In genomic region chr22:50189184-50189848, GRCh38 we compare ENCODE assay signal across 9 cellular contexts. TPM values are rescaled to one million over a fixed set of nuclear protein-coding genes. Genes with fewer than 3 reads are reported as not detected.
DNase-seq lines count a peak whose midpoint lies in the region; ATAC-seq and TF ChIP-seq lines count a peak whose summit lies in the region.
"Had no signal": no experiment of that assay in that cellular context is flagged by ENCODE, and none has a peak within 500 bp of the region (broad histone marks: within the 10 kb centered on the region; RNA-seq: fewer than 3 reads in every experiment).

No MANE protein-coding gene starts in this region.

- H3K9me3 ChIP-seq in OCI-LY7 (ENCODE audit: low read length), result no peaks in the 10 kb centered on the region
- no peaks in the 10 kb centered on the region for H3K9me3 ChIP-seq in esophagus squamous epithelium
- H3K9me3 ChIP-seq in psoas muscle, result no peaks in the 10 kb centered on the region

- DNase-seq in GM12865 (ENCODE audit: low read depth) (peak; percentile 47), OCI-LY7 (ENCODE audit: low spot score) (peak; percentile 67), esophagus squamous epithelium (lab: John Stamatoyannopoulos, UW) (no peak), psoas muscle (peak; percentile 44 to 67), DMS53 treated with DMSO at 0.1 percent for 48 hours (lab: John Stamatoyannopoulos, UW; ENCODE audit: unreplicated experiment) (no peak), SW480 (ENCODE audit: low spot score) (no peak), activated gamma-delta T cell treated with Interleukin-2 at 50 U/mL for 16 hours (no peak)
- DNase-seq in effector CD4-positive, alpha-beta T cell, result no peak

- peak overlapping the region; percentile 96 for H3K4me2 ChIP-seq in OCI-LY7 (ENCODE audit: low read length)

- CTCF ChIA-PET in OCI-LY7 (lab: Charles Lee; ENCODE audit: unreplicated experiment), result interaction anchor here (0.5 kb wide), 1 partner anchor 88 kb away, joined by 3 read pairs; no protein-coding TSS in a partner anchor

- H3K4me3 ChIP-seq in GM12865 (ENCODE audit: low read depth, low read length), result peak overlapping the region; percentile 73
- peak overlapping the region; percentile 68 for H3K4me3 ChIP-seq in OCI-LY7 (ENCODE audit: low read depth, low read length, poor library complexity, severe bottlenecking)
- peak overlapping the region in 2 of 4 donors; percentile 47 to 69 for H3K4me3 ChIP-seq in esophagus squamous epithelium
- H3K4me3 ChIP-seq in psoas muscle, result peak overlapping the region; percentile 50
- H3K4me3 ChIP-seq: SK-N-MC had no signal

- H2AFZ ChIP-seq in OCI-LY7 (ENCODE audit: low read length), result no peak overlapping the region

- H3K27me3 ChIP-seq in esophagus squamous epithelium (no peaks in the 10 kb centered on the region), psoas muscle (ENCODE audit: insufficient read depth in 3 of 3, low read length in 2 of 3) (no peaks in the 10 kb centered on the region)

- POLR2A ChIA-PET in OCI-LY7 (lab: Charles Lee), result no interaction called here

- H3K27ac ChIP-seq in OCI-LY7 (ENCODE audit: low read depth, low read length, poor library complexity, severe bottlenecking), result peak overlapping the region; percentile 99
- peak overlapping the region; percentile 83 to 95 (median 90) for H3K27ac ChIP-seq in esophagus squamous epithelium
- peak overlapping the region; percentile 54 for H3K27ac ChIP-seq in psoas muscle

- no peak for TF ChIP-seq POLR2A in esophagus squamous epithelium (IDR thresholded peaks at IDR 0.05)

- BruUV-seq in OCI-LY7 (replicated peaks; lab: Mats Ljungman, UMichigan), result no TSS peak

- H3K4me1 ChIP-seq in OCI-LY7 (ENCODE audit: insufficient read depth, low read length, poor library complexity, severe bottlenecking), result peaks cover 69% of the 10 kb centered on the region
- H3K4me1 ChIP-seq in esophagus squamous epithelium, result peaks cover 58 to 86% (median 59%) of the 10 kb centered on the region in 3 donors
- H3K4me1 ChIP-seq in psoas muscle, result peaks cover 21% of the 10 kb centered on the region

- TF ChIP-seq CTCF in GM12865 (IDR thresholded peaks at IDR 0.05; ENCODE audit: insufficient read depth, low read depth, low read length, missing control alignments) (no peak), OCI-LY7 (conservative IDR thresholded peaks at IDR 0.05; ENCODE audit: low read length) (no peak), esophagus squamous epithelium (IDR thresholded peaks at IDR 0.05) (no peak), psoas muscle (IDR thresholded peaks at IDR 0.05) (no peak)

- intact Hi-C loops in OCI-LY7 (cut with micrococcal nuclease; ENCODE audit: unreplicated experiment), result no loop called here
- intact Hi-C loops in esophagus squamous epithelium (cut with DNase I), result no loop called here
- intact Hi-C loops in psoas muscle (cut with DNase I), result loop anchor here in 1 of 2 donors (10.0 kb wide), 1 partner anchor 265 kb away; no protein-coding TSS in a partner anchor

- WGBS in esophagus squamous epithelium, 2 donors, result 58 to 80% methylated on average over 6 to 7 of the region's 20 CpGs
- WGBS in psoas muscle, 3 donors, result 68 to 72% (median 71%) methylated on average over 19 to 20 of the region's 20 CpGs

- H3K36me3 ChIP-seq in OCI-LY7 (ENCODE audit: insufficient read depth, low read length) (peaks cover 40% of the 10 kb centered on the region), esophagus squamous epithelium (peaks cover 3 to 24% (median 9%) of the 10 kb centered on the region in 3 donors), psoas muscle (ENCODE audit: insufficient read depth in 1 of 2, low read depth in 1 of 2) (peaks cover 2 to 10% of the 10 kb centered on the region in 2 donors)

- no peaks in the 10 kb centered on the region for H4K20me1 ChIP-seq in OCI-LY7 (ENCODE audit: insufficient read depth, low read length)

- H3K9me2 ChIP-seq in OCI-LY7 (ENCODE audit: insufficient read depth, low read length), result no peaks in the 10 kb centered on the region

- ATAC-seq in psoas muscle, result no peak

- peaks cover 47% of the 10 kb centered on the region for H3K79me2 ChIP-seq in OCI-LY7 (ENCODE audit: insufficient read depth, low read depth, low read length)

RNA-seq across cellular contexts. Expression of gene TRABD, which starts 3.6 kb away (rescaled TPM):
- 111 and 126 TPM in 2 replicates for total RNA-seq in OCI-LY7 (2014; rRNA removed; shearing (Covaris generic))
- total RNA-seq in OCI-LY7 (2022), result 119 and 128 TPM in 2 replicates
- 10 to 100 TPM; 39.3 to 55.1 (median 45.8) TPM for total RNA-seq in esophagus squamous epithelium
- total RNA-seq in psoas muscle, result 10 to 100 TPM; 19.9 to 29.5 (median 24.0) TPM
- 10 to 100 TPM; 30.6 to 52.1 (median 46.8) TPM for polyA plus RNA-seq in psoas muscle

RNA-seq across cellular contexts. Expression of gene SELENOO, which starts 11.5 kb away (rescaled TPM):
- 43.7 and 44.2 TPM in 2 replicates for total RNA-seq in OCI-LY7 (2014; rRNA removed; shearing (Covaris generic))
- total RNA-seq in OCI-LY7 (2022) (34.0 and 40.2 TPM in 2 replicates), esophagus squamous epithelium (10 to 100 TPM; 23.9 to 36.3 (median 27.0) TPM), psoas muscle (10 to 100 TPM in 3 of 4 donors, 1 to 10 TPM in 1; 10.0 to 26.6 (median 15.9) TPM)
- polyA plus RNA-seq in psoas muscle, result 10 to 100 TPM; 18.0 to 22.3 (median 20.6) TPM

RNA-seq across cellular contexts. Expression of gene PANX2, which starts 18.8 kb away (rescaled TPM):
- not detected in 2 replicates for total RNA-seq in OCI-LY7 (2014; rRNA removed; shearing (Covaris generic))
- not detected in 2 replicates for total RNA-seq in OCI-LY7 (2022)
- 1 to 10 TPM; 1.6 to 4.5 (median 3.4) TPM for total RNA-seq in esophagus squamous epithelium
- total RNA-seq in psoas muscle, result under 1 TPM in 3 of 4 donors, not detected in 1; 0.16 to 0.69 (median 0.25) TPM
- polyA plus RNA-seq in psoas muscle, result under 1 TPM; 0.03 to 0.09 (median 0.04) TPM

RNA-seq across cellular contexts. Expression of gene TUBGCP6, which starts 55.5 kb away (rescaled TPM):
- total RNA-seq in OCI-LY7 (2014; rRNA removed; shearing (Covaris generic)), result 52.8 and 57.7 TPM in 2 replicates
- 63.2 and 68.8 TPM in 2 replicates for total RNA-seq in OCI-LY7 (2022)
- 10 to 100 TPM; 20.3 to 44.3 (median 32.2) TPM for total RNA-seq in esophagus squamous epithelium
- total RNA-seq in psoas muscle, result 10 to 100 TPM; 18.0 to 21.8 (median 19.0) TPM
- 10 to 100 TPM in 2 of 3 donors, 1 to 10 TPM in 1; 9.5 to 11.2 (median 10.6) TPM for polyA plus RNA-seq in psoas muscle

Comparison
In these comparisons a context has a peak if more than half of its experiments do, and no peak if none do; other contexts are left out.
1. DNase-seq: peak in GM12865 (single experiment), OCI-LY7 (single experiment) and psoas muscle (2 of 2); none in esophagus squamous epithelium (single experiment), DMS53 treated with DMSO at 0.1 percent for 48 hours (single experiment), effector CD4-positive, alpha-beta T cell (single experiment), SW480 (single experiment) and activated gamma-delta T cell treated with Interleukin-2 at 50 U/mL for 16 hours (single experiment).
2. Peak in every context shown above with its lines, with median percentiles within 50 percentile points of each other: H3K27ac ChIP-seq.